Comparison of ENCODE assay signal across 19 cellular contexts in genomic region chr14:53409289-53409688, GRCh38.
DNase-seq lines count a peak whose midpoint lies in the region; ATAC-seq, FAIRE-seq and TF ChIP-seq lines count a peak whose summit lies in the region.
"Had no signal": no experiment of that assay in that cellular context is flagged by ENCODE, and none has a peak within 500 bp of the region (broad histone marks: within the 10 kb centered on the region; RNA-seq: fewer than 3 reads in every experiment).

No MANE protein-coding gene starts in this region.

- no peaks in the 10 kb centered on the region for H3K27me3 Mint-ChIP-seq in activated naive CD4-positive, alpha-beta T cell treated with anti-CD3 and anti-CD28 coated beads for 36 hours (ENCODE audit: low read depth)
- H3K27me3 Mint-ChIP-seq: CD8-positive, alpha-beta memory T cell had no signal

- H3K9me3 ChIP-seq in heart left ventricle (no peaks in the 10 kb centered on the region), mesenchymal stem cell (ENCODE audit: control insufficient read depth, low read length) (no peaks in the 10 kb centered on the region)
- H3K9me3 ChIP-seq: MG63 had no signal

- H3K27me3 ChIP-seq in heart left ventricle (no peaks in the 10 kb centered on the region), mesenchymal stem cell (ENCODE audit: control insufficient read depth in 1 of 2, insufficient read depth in 1 of 2, low read length in 2 of 2) (no peaks in the 10 kb centered on the region), mesendoderm (ENCODE audit: insufficient read depth, low read length, poor library complexity) (no peaks in the 10 kb centered on the region)
- H3K27me3 ChIP-seq: BLaER1 treated with 17β-estradiol and CSF1 and Interleukin-3, amounts not matched to agents 10 nM and 100 nM; MG63 had no signal

- H3K4me1 Mint-ChIP-seq in activated naive CD4-positive, alpha-beta T cell treated with anti-CD3 and anti-CD28 coated beads for 36 hours (ENCODE audit: low read depth), result no peaks in the 10 kb centered on the region
- H3K4me1 Mint-ChIP-seq: CD8-positive, alpha-beta memory T cell had no signal

- DNase-seq in AG20443 (ENCODE audit: low spot score) (peak; percentile 14), M059J (ENCODE audit: low read depth) (peak; percentile 38), heart left ventricle (no peak), mesenchymal stem cell (peak; percentile 65), mesendoderm (no peak), NCI-H446 treated with DMSO at 0.1 percent for 48 hours (lab: John Stamatoyannopoulos, UW) (no peak), RCC 7860 (ENCODE audit: low spot score) (no peak)
- DNase-seq in activated naive CD4-positive, alpha-beta T cell treated with anti-CD3 and anti-CD28 coated beads for 36 hours, result no peak
- DNase-seq: CD8-positive, alpha-beta memory T cell; MG63; NCI-H1105; NCI-H1694 treated with DMSO at 0.1 percent for 48 hours; NCI-H2107; NCI-H2227 treated with DMSO at 0.1 percent for 48 hours; NCI-H524 treated with DMSO at 0.1 percent for 48 hours had no signal

- H2BK120ac ChIP-seq in mesenchymal stem cell (ENCODE audit: low read depth, low read length), result no peak overlapping the region
- no peak overlapping the region for H2BK120ac ChIP-seq in mesendoderm (ENCODE audit: low read depth, low read length)

- ATAC-seq in heart left ventricle, result peak; percentile 64 to 90 (median 82)
- ATAC-seq: HepG2 had no signal

- no peak overlapping the region for H3K14ac ChIP-seq in mesenchymal stem cell (ENCODE audit: low read length in 2 of 2)

- no peak overlapping the region for H3K23ac ChIP-seq in mesenchymal stem cell (ENCODE audit: low read length in 2 of 2)
- H3K23ac ChIP-seq in mesendoderm (ENCODE audit: low read length), result no peak overlapping the region

- H3K79me1 ChIP-seq in mesenchymal stem cell (replicated peaks; ENCODE audit: low read length, poor library complexity, severe bottlenecking) (no peaks in the 10 kb centered on the region), mesendoderm (ENCODE audit: low read length) (no peaks in the 10 kb centered on the region)

- H2BK12ac ChIP-seq in mesenchymal stem cell (ENCODE audit: low read length in 2 of 2), result no peak overlapping the region

- 78 to 91% (median 83%) methylated on average over 2 of the region's 2 CpGs for WGBS in heart left ventricle, 4 donors
- 94% methylated on average over 1 of the region's 2 CpGs for WGBS in mesenchymal stem cell
- no CpG with 5 or more reads among the region's 2 CpGs for WGBS in mesendoderm (ENCODE audit: extremely low coverage, insufficient coverage, low lambda C conversion rate)

- H3K18ac ChIP-seq in mesenchymal stem cell (ENCODE audit: low read depth in 1 of 2, low read length in 2 of 2), result no peak overlapping the region
- H3K18ac ChIP-seq in mesendoderm (ENCODE audit: low read length), result no peak overlapping the region

- H3K56ac ChIP-seq in mesendoderm (ENCODE audit: low read length), result no peak overlapping the region

- no peak for TF ChIP-seq POLR2A in heart left ventricle (IDR thresholded peaks at IDR 0.05)

- H3K4me1 ChIP-seq in heart left ventricle (peaks cover 0 to 21% (median 0%) of the 10 kb centered on the region in 12 donors), mesenchymal stem cell (ENCODE audit: control insufficient read depth, insufficient read depth, low read depth, low read length) (peaks cover 1% of the 10 kb centered on the region), mesendoderm (ENCODE audit: control insufficient read depth, low read depth, low read length) (no peaks in the 10 kb centered on the region)
- H3K4me1 ChIP-seq: BLaER1 treated with 17β-estradiol and CSF1 and Interleukin-3, amounts not matched to agents 10 nM and 100 nM had no signal

- CTCF ChIA-PET in activated naive CD4-positive, alpha-beta T cell treated with anti-CD3 and anti-CD28 coated beads for 36 hours (lab: Charles Lee), result no interaction called here

- H3K36me3 ChIP-seq in heart left ventricle (no peaks in the 10 kb centered on the region), mesenchymal stem cell (ENCODE audit: control insufficient read depth in 1 of 2, insufficient read depth in 2 of 2, low read depth in 1 of 2, low read length in 2 of 2) (no peaks in the 10 kb centered on the region), mesendoderm (ENCODE audit: control insufficient read depth, insufficient read depth, low read length) (no peaks in the 10 kb centered on the region)
- H3K36me3 ChIP-seq: BLaER1 treated with 17β-estradiol and CSF1 and Interleukin-3, amounts not matched to agents 10 nM and 100 nM; MG63 had no signal

- no peak overlapping the region for H4K5ac ChIP-seq in mesendoderm (ENCODE audit: low read length)

- H3K9me3 Mint-ChIP-seq in activated naive CD4-positive, alpha-beta T cell treated with anti-CD3 and anti-CD28 coated beads for 36 hours, result no peaks in the 10 kb centered on the region

- H2BK15ac ChIP-seq in mesenchymal stem cell (ENCODE audit: low read depth, poor library complexity, severe bottlenecking), result no peak overlapping the region
- no peak overlapping the region for H2BK15ac ChIP-seq in mesendoderm (replicated peaks; ENCODE audit: low read depth)

- H3K4ac ChIP-seq in mesenchymal stem cell (ENCODE audit: low read depth in 1 of 2, low read length in 2 of 2) (no peak overlapping the region), mesendoderm (ENCODE audit: low read depth, low read length) (no peak overlapping the region)

- peak overlapping the region in 5 of 12 donors; percentile 1 to 40 (median 33) for H3K27ac ChIP-seq in heart left ventricle
- no peak overlapping the region for H3K27ac ChIP-seq in mesenchymal stem cell (ENCODE audit: low read length, poor library complexity, severe bottlenecking)
- no peak overlapping the region for H3K27ac ChIP-seq in mesendoderm (ENCODE audit: low read depth, low read length)
- H3K27ac ChIP-seq: BLaER1 treated with 17β-estradiol and CSF1 and Interleukin-3, amounts not matched to agents 10 nM and 100 nM; KMS-11 had no signal

- H3K9ac ChIP-seq in mesenchymal stem cell (ENCODE audit: low read length) (peak overlapping the region; percentile 55), mesendoderm (ENCODE audit: low read length) (no peak overlapping the region)
- H3K9ac ChIP-seq: BLaER1 treated with 17β-estradiol and CSF1 and Interleukin-3, amounts not matched to agents 10 nM and 100 nM; KMS-11 had no signal

- no peaks in the 10 kb centered on the region for H3K79me2 ChIP-seq in mesendoderm (ENCODE audit: control insufficient read depth, insufficient read depth, low read length)

- H3K36me3 Mint-ChIP-seq in activated naive CD4-positive, alpha-beta T cell treated with anti-CD3 and anti-CD28 coated beads for 36 hours (ENCODE audit: low read depth), result no peaks in the 10 kb centered on the region

- H2AFZ ChIP-seq in mesenchymal stem cell (ENCODE audit: low read depth, low read length), result no peak overlapping the region

- H2BK5ac ChIP-seq in mesenchymal stem cell (ENCODE audit: low read depth, low read length, poor library complexity, severe bottlenecking), result no peak overlapping the region
- no peak overlapping the region for H2BK5ac ChIP-seq in mesendoderm (ENCODE audit: low read length)

- H2AK5ac ChIP-seq in mesenchymal stem cell (ENCODE audit: low read length, severe bottlenecking) (no peak overlapping the region), mesendoderm (ENCODE audit: low read length) (no peak overlapping the region)

- no peak overlapping the region for H3K27ac Mint-ChIP-seq in activated naive CD4-positive, alpha-beta T cell treated with anti-CD3 and anti-CD28 coated beads for 36 hours
- H3K27ac Mint-ChIP-seq: CD8-positive, alpha-beta memory T cell had no signal

- H3K4me3 Mint-ChIP-seq in activated naive CD4-positive, alpha-beta T cell treated with anti-CD3 and anti-CD28 coated beads for 36 hours, result no peak overlapping the region
- H3K4me3 Mint-ChIP-seq: CD8-positive, alpha-beta memory T cell had no signal

- intact Hi-C loops in heart left ventricle (cut with DNase I), result no loop called here
- intact Hi-C loops in activated naive CD4-positive, alpha-beta T cell treated with anti-CD3 and anti-CD28 coated beads for 36 hours (cut with micrococcal nuclease), result no loop called here

- H3K4me3 ChIP-seq in heart left ventricle (no peak overlapping the region), mesenchymal stem cell (ENCODE audit: insufficient read depth in 1 of 2, low read depth in 1 of 2, low read length in 2 of 2) (no peak overlapping the region), mesendoderm (ENCODE audit: low read length) (no peak overlapping the region)
- H3K4me3 ChIP-seq: BLaER1 treated with 17β-estradiol and CSF1 and Interleukin-3, amounts not matched to agents 10 nM and 100 nM; MG63 had no signal

- H4K8ac ChIP-seq in mesenchymal stem cell (ENCODE audit: low read length), result no peak overlapping the region
- H4K8ac ChIP-seq in mesendoderm (ENCODE audit: low read depth, low read length), result no peak overlapping the region

- no peak overlapping the region for H4K91ac ChIP-seq in mesenchymal stem cell (ENCODE audit: low read length)

- no peak overlapping the region for H3K4me2 ChIP-seq in mesenchymal stem cell (ENCODE audit: low read length, poor library complexity, severe bottlenecking)
- no peak overlapping the region for H3K4me2 ChIP-seq in mesendoderm (ENCODE audit: low read length)
- H3K4me2 ChIP-seq: BLaER1 treated with 17β-estradiol and CSF1 and Interleukin-3, amounts not matched to agents 10 nM and 100 nM; KMS-11 had no signal

- TF ChIP-seq CTCF in heart left ventricle (IDR thresholded peaks at IDR 0.05), result no peak

- FAIRE-seq in RCC 7860 (lab: Jason Lieb, UNC), result no peak
- FAIRE-seq: D721Med, HepG2 had no signal

Comparison
In these comparisons a context has a peak if more than half of its experiments do, and no peak if none do; other contexts are left out.
1. DNase-seq: peak in AG20443 (single experiment), M059J (single experiment) and mesenchymal stem cell (single experiment); none in heart left ventricle (0 of 5), mesendoderm (single experiment), activated naive CD4-positive, alpha-beta T cell treated with anti-CD3 and anti-CD28 coated beads for 36 hours (single experiment), NCI-H446 treated with DMSO at 0.1 percent for 48 hours (single experiment) and RCC 7860 (single experiment).